8 cellular contexts compared by ENCODE assay signal in the genomic region with DNA sequence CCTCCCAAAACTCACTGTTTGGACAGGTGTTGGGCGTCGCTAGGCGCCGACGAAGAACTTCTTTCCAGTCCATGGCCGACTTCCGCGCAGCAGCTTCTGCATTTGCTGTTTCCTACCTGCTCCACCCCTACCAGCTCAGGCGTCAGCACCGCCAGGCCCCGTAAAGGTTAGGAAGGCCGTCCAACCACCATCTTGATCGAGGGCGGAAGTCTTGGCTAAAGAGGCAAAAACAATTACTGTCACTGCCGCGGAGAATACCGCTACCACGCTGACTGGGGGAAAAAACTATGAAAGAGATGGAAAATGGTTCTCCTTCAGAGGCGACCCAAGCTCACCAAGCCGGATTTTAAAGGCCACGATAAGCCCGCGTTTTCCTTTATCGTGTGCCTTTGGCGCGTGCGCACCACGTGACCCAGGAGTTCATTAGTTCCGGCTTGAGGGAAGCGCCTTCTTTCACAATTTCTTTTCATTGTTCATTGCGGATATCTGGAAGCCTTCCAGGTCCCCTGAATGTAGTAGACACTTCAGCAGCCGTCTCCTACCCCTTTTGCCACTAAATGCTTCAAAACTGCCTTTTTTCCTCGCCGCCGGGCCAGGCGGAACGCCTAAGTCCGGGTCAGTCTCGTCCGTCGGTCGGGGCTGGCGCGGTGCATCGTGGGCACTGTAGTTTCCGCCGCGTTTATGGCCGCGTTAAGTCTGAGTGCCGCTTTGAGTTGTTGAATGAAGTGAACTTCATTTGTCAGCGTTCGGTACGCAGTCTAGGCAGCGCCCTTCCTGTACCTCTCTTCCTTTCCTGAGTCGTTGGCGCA. TPM values are rescaled to one million over a fixed set of nuclear protein-coding genes. Genes with fewer than 3 reads are reported as not detected.
DNase-seq lines count a peak whose midpoint lies in the region; ATAC-seq lines count a peak whose summit lies in the region.

A gene (minus strand): TSS at position 104 of the 809 bp plus-strand sequence. CDS start 31 bp downstream, at position 73.
A gene (plus strand): TSS at position 666 of the 809 bp plus-strand sequence. CDS start 694 bp downstream, outside the sequence.

- H3K27me3 Mint-ChIP-seq in activated CD4-positive, alpha-beta T cell treated with anti-CD3 and anti-CD28 coated beads, Interleukin-2, amount 10 ng/mL, durations not matched to agents 7 days and 5 days: no peaks in the 10 kb centered on the region

- ATAC-seq in GM19328 (IDR thresholded peaks at IDR 0.05; ENCODE audit: unreplicated experiment) (peak; percentile 79), HG03520 (IDR thresholded peaks at IDR 0.05; ENCODE audit: unreplicated experiment) (peak; percentile 76)

- H3K36me3 ChIP-seq in BLaER1: peaks cover 21% of the 10 kb centered on the region

- H3K4me3 Mint-ChIP-seq in activated CD4-positive, alpha-beta T cell treated with anti-CD3 and anti-CD28 coated beads, Interleukin-2, amount 10 ng/mL, durations not matched to agents 7 days and 5 days: peak within 1 kb of the TSS; percentile 96

- H3K27ac ChIP-seq in BLaER1: peak within 1 kb of the TSS; percentile 99

- CTCF ChIA-PET in activated CD4-positive, alpha-beta T cell treated with anti-CD3 and anti-CD28 coated beads, Interleukin-2, amount 10 ng/mL, durations not matched to agents 7 days and 5 days (lab: Charles Lee): interaction anchor here (1.2 to 3.5 kb wide), 6 partner anchors 13 to 282 kb away, joined by 3 to 14 read pairs (median 4); a partner anchor contains a TSS

- H4K20me1 ChIP-seq in BLaER1: peaks cover 2% of the 10 kb centered on the region; the same call in 1 of the 2 replicates

- peak within 1 kb of the TSS; percentile 100 for H3K27ac Mint-ChIP-seq in activated CD4-positive, alpha-beta T cell treated with anti-CD3 and anti-CD28 coated beads, Interleukin-2, amount 10 ng/mL, durations not matched to agents 7 days and 5 days

- peaks cover 32% of the 10 kb centered on the region for H3K36me3 Mint-ChIP-seq in activated CD4-positive, alpha-beta T cell treated with anti-CD3 and anti-CD28 coated beads, Interleukin-2, amount 10 ng/mL, durations not matched to agents 7 days and 5 days (ENCODE audit: low read depth)

- no peaks in the 10 kb centered on the region for H3K27me3 ChIP-seq in BLaER1

- H3K4me2 ChIP-seq in BLaER1: peak within 1 kb of the TSS; percentile 83

- peak within 1 kb of the TSS; percentile 83 for H3K4me3 ChIP-seq in BLaER1

- H3K4me1 ChIP-seq in BLaER1: peaks cover 65% of the 10 kb centered on the region

- H3K9me3 Mint-ChIP-seq in activated CD4-positive, alpha-beta T cell treated with anti-CD3 and anti-CD28 coated beads, Interleukin-2, amount 10 ng/mL, durations not matched to agents 7 days and 5 days: no peaks in the 10 kb centered on the region

- DNase-seq in NCI-H69 (lab: John Stamatoyannopoulos, UW): peak; percentile 98
- peak; percentile 95 for DNase-seq in activated CD4-positive, alpha-beta T cell treated with anti-CD3 and anti-CD28 coated beads, Interleukin-2, amount 10 ng/mL, durations not matched to agents 7 days and 5 days
- peak; percentile 83 for DNase-seq in dedifferentiated amniotic fluid mesenchymal stem cell (ENCODE audit: extremely low spot score)
- peak; percentile 95 for DNase-seq in left kidney (ENCODE audit: low read depth, low spot score)
- peak; percentile 83 to 88 for DNase-seq in stimulated activated CD4-positive, alpha-beta T cell treated with anti-CD3 and anti-CD28 coated beads, Interleukin-2, amount 100 ng/mL, for 24 hours

- peaks cover 52% of the 10 kb centered on the region for H3K4me1 Mint-ChIP-seq in activated CD4-positive, alpha-beta T cell treated with anti-CD3 and anti-CD28 coated beads, Interleukin-2, amount 10 ng/mL, durations not matched to agents 7 days and 5 days

- POLR2A ChIA-PET in activated CD4-positive, alpha-beta T cell treated with anti-CD3 and anti-CD28 coated beads, Interleukin-2, amount 10 ng/mL, durations not matched to agents 7 days and 5 days (lab: Charles Lee): interaction anchor here (0.5 to 1.3 kb wide), 5 partner anchors 8 to 283 kb away, joined by 3 to 5 read pairs (median 3); a partner anchor contains a TSS

- peak within 1 kb of the TSS; percentile 99 for H3K9ac ChIP-seq in BLaER1

- H3K9me3 ChIP-seq in BLaER1: no peaks in the 10 kb centered on the region

RNA-seq across cellular contexts. Expression of the first gene that starts in this region (rescaled TPM):
- total RNA-seq in activated CD4-positive, alpha-beta T cell treated with anti-CD3 and anti-CD28 coated beads, Interleukin-2, amount 10 ng/mL, durations not matched to agents 7 days and 5 days: 10 to 100 TPM; 37.4 to 41.3 TPM

RNA-seq across cellular contexts. Expression of the second gene that starts in this region (rescaled TPM):
- 10 to 100 TPM; 40.2 to 46.0 TPM for total RNA-seq in activated CD4-positive, alpha-beta T cell treated with anti-CD3 and anti-CD28 coated beads, Interleukin-2, amount 10 ng/mL, durations not matched to agents 7 days and 5 days

Comparison
In these comparisons a context has a peak if more than half of its experiments do, and no peak if none do; other contexts are left out.
1. Peak in every context shown above with its lines: DNase-seq, ATAC-seq, H3K4me3 ChIP-seq and H3K27ac ChIP-seq.